17 cellular contexts compared by ENCODE assay signal in the genomic region with DNA sequence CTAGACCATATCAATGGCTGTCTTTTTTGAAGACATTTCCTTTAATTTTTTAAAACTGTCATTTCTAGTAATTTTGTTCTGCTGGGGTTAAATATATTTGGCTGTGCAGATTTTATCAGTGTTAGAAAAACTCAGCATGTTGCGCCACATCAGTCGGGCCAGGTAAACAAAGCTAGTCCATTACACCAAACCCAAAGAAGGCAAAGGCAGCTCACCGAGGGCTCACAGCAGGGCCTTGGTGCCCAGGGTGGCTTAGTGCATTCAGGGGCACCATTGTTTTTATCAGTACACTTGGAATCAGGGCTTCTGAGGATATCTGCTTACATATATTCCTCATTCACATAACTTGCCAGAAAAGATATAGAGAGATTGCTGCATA. TPM values are rescaled to one million over a fixed set of nuclear protein-coding genes. Genes with fewer than 3 reads are reported as not detected.
DNase-seq lines count a peak whose midpoint lies in the region; ATAC-seq and TF ChIP-seq lines count a peak whose summit lies in the region.
"Had no signal": no experiment of that assay in that cellular context is flagged by ENCODE, and none has a peak within 500 bp of the region (broad histone marks: within the 10 kb centered on the region; RNA-seq: fewer than 3 reads in every experiment).

No MANE protein-coding gene starts in this region.

- H3K27me3 ChIP-seq in liver (ENCODE audit: control insufficient read depth in 4 of 4, insufficient read depth in 4 of 4, low read length in 3 of 4) = no peaks in the 10 kb centered on the region
- H3K27me3 ChIP-seq in neuronal stem cell (ENCODE audit: control insufficient read depth in 3 of 3, insufficient read depth in 3 of 3, low read depth in 1 of 3, low read length in 3 of 3) = no peaks in the 10 kb centered on the region

- H2AFZ ChIP-seq in neuronal stem cell (ENCODE audit: low read length) = no peak overlapping the region
- H2AFZ ChIP-seq: GM23248, PC-9 had no signal

- H2AK5ac ChIP-seq in neuronal stem cell (ENCODE audit: low read depth, low read length) = no peak overlapping the region

- DNase-seq in activated CD8-positive, alpha-beta T cell treated with anti-CD3 and anti-CD28 coated beads for 36 hours = no peak
- DNase-seq in progenitor cell of endocrine pancreas (ENCODE audit: low spot score, unreplicated experiment) = no peak
- DNase-seq in iPS-NIHi7 (ENCODE audit: extremely low spot score) = no peak
- no peak for DNase-seq in CD14-positive monocyte (ENCODE audit: low spot score)
- no peak for DNase-seq in H4 (ENCODE audit: low spot score)
- DNase-seq in neuronal stem cell (ENCODE audit: low spot score) = no peak
- DNase-seq: CD4-positive, alpha-beta T cell; DMS79 treated with DMSO at 0.1 percent for 48 hours; GM23248; KG1; NCI-H1092; NCI-H1694 treated with DMSO at 0.1 percent for 48 hours; NCI-H69; NK-92 treated with Interleukin-12 subunit alpha and Interleukin-12 subunit beta, amount 100 ng/mL, for 24 hours; PC-9 had no signal

- peaks cover 68% of the 10 kb centered on the region for H3K4me1 Mint-ChIP-seq in activated CD8-positive, alpha-beta T cell treated with anti-CD3 and anti-CD28 coated beads for 36 hours (ENCODE audit: low read depth)
- H3K4me1 Mint-ChIP-seq in progenitor cell of endocrine pancreas (ENCODE audit: low read depth) (peaks cover 43% of the 10 kb centered on the region), CD14-positive monocyte (peaks cover 16% of the 10 kb centered on the region)

- POLR2A ChIA-PET in activated CD8-positive, alpha-beta T cell treated with anti-CD3 and anti-CD28 coated beads for 36 hours (lab: Charles Lee) = interaction anchor here (0.7 to 5.6 kb wide), 4 partner anchors 8 to 22 kb away, joined by 3 to 22 read pairs (median 3); partner anchors contain the start of gene SPATA13

- H3K4me1 ChIP-seq in liver (ENCODE audit: control insufficient read depth in 4 of 4, insufficient read depth in 4 of 4, low read length in 3 of 4) (peaks cover 3 to 61% (median 31%) of the 10 kb centered on the region in 4 donors), neuronal stem cell (ENCODE audit: control insufficient read depth in 2 of 2, insufficient read depth in 1 of 2, low read depth in 1 of 2, low read length in 2 of 2) (peaks cover 0 to 3% of the 10 kb centered on the region in 2 donors)

- H3K27ac ChIP-seq in 22Rv1 (peak overlapping the region; percentile 86), liver (ENCODE audit: low read depth in 1 of 2, low read length in 2 of 2) (peak overlapping the region; percentile 97 to 100), neuronal stem cell (replicated peaks; ENCODE audit: low read length) (no peak overlapping the region)
- H3K27ac ChIP-seq: GM23248, PC-9 had no signal

- no peak overlapping the region for H3K23ac ChIP-seq in neuronal stem cell (ENCODE audit: low read depth, low read length, poor library complexity)

- no peaks in the 10 kb centered on the region for H3K27me3 Mint-ChIP-seq in activated CD8-positive, alpha-beta T cell treated with anti-CD3 and anti-CD28 coated beads for 36 hours
- H3K27me3 Mint-ChIP-seq in progenitor cell of endocrine pancreas (peaks cover 5% of the 10 kb centered on the region), CD14-positive monocyte (ENCODE audit: low read depth in 3 of 3) (peaks cover 0 to 1% (median 0%) of the 10 kb centered on the region in 3 donors)
- H3K27me3 Mint-ChIP-seq: CD4-positive, alpha-beta T cell had no signal

- no peak overlapping the region for H4K8ac ChIP-seq in neuronal stem cell (ENCODE audit: low read depth, low read length)

- H3K4me3 ChIP-seq in liver (ENCODE audit: low read depth in 1 of 3, low read length in 3 of 3) (peak overlapping the region in 2 of 3 donors; percentile 19 to 22), neuronal stem cell (ENCODE audit: low read length in 2 of 2) (no peak overlapping the region)
- H3K4me3 ChIP-seq: GM23248, PC-9 had no signal

- no peak overlapping the region for H3K4ac ChIP-seq in neuronal stem cell (ENCODE audit: low read length)

- H3K9ac ChIP-seq in liver (ENCODE audit: low read depth in 1 of 2, low read length in 2 of 2) (peak overlapping the region; percentile 33 to 99), neuronal stem cell (ENCODE audit: low read depth, low read length, poor library complexity) (no peak overlapping the region)
- H3K9ac ChIP-seq: GM23248 had no signal

- peaks cover 33% of the 10 kb centered on the region for H3K36me3 Mint-ChIP-seq in activated CD8-positive, alpha-beta T cell treated with anti-CD3 and anti-CD28 coated beads for 36 hours (ENCODE audit: low read depth)
- H3K36me3 Mint-ChIP-seq in progenitor cell of endocrine pancreas (ENCODE audit: insufficient read depth) (peaks cover 13% of the 10 kb centered on the region), CD14-positive monocyte (no peaks in the 10 kb centered on the region)

- ATAC-seq in activated CD8-positive, alpha-beta T cell treated with anti-CD3 and anti-CD28 coated beads for 36 hours = no peak

- CTCF ChIA-PET in activated CD8-positive, alpha-beta T cell treated with anti-CD3 and anti-CD28 coated beads for 36 hours (lab: Charles Lee) = interaction anchor here (1.4 kb wide), 1 partner anchor 129 kb away, joined by 3 read pairs; no protein-coding TSS in a partner anchor

- H3K4me3 Mint-ChIP-seq in activated CD8-positive, alpha-beta T cell treated with anti-CD3 and anti-CD28 coated beads for 36 hours = no peak overlapping the region
- no peak overlapping the region for H3K4me3 Mint-ChIP-seq in progenitor cell of endocrine pancreas (ENCODE audit: low read depth)
- H3K4me3 Mint-ChIP-seq in CD14-positive monocyte = no peak overlapping the region
- H3K4me3 Mint-ChIP-seq: CD4-positive, alpha-beta T cell had no signal

- 31% methylated on average over 3 of the region's 3 CpGs for WGBS in liver
- no CpG with 5 or more reads among the region's 3 CpGs for WGBS in neuronal stem cell (ENCODE audit: extremely low coverage in 2 of 2, insufficient read length in 2 of 2, insufficient replicate concordance in 1 of 2), 2 donors

- H3K9me3 ChIP-seq in liver (ENCODE audit: control insufficient read depth in 4 of 4, low read length in 3 of 4) (no peaks in the 10 kb centered on the region), neuronal stem cell (replicated peaks in 1 of 2; ENCODE audit: control insufficient read depth in 2 of 2, insufficient read depth in 1 of 2, low read depth in 1 of 2, low read length in 2 of 2) (peaks cover 0 to 12% of the 10 kb centered on the region in 2 donors)

- no peaks in the 10 kb centered on the region for H3K79me1 ChIP-seq in neuronal stem cell (ENCODE audit: low read depth, low read length)

- H3K14ac ChIP-seq in neuronal stem cell (ENCODE audit: low read length) = no peak overlapping the region

- H2BK5ac ChIP-seq in neuronal stem cell (ENCODE audit: low read length) = no peak overlapping the region

- H3K4me2 ChIP-seq in neuronal stem cell (ENCODE audit: insufficient read depth, low read length, poor library complexity, severe bottlenecking) = no peak overlapping the region
- H3K4me2 ChIP-seq: PC-9 had no signal

- H3K18ac ChIP-seq in neuronal stem cell (ENCODE audit: low read length) = no peak overlapping the region

- H2BK15ac ChIP-seq in neuronal stem cell (ENCODE audit: low read length) = no peak overlapping the region

- H3K9me3 Mint-ChIP-seq in activated CD8-positive, alpha-beta T cell treated with anti-CD3 and anti-CD28 coated beads for 36 hours = peaks cover 12% of the 10 kb centered on the region
- H3K9me3 Mint-ChIP-seq in progenitor cell of endocrine pancreas (ENCODE audit: low read depth) (no peaks in the 10 kb centered on the region), CD14-positive monocyte (peaks cover 4 to 13% (median 8%) of the 10 kb centered on the region in 7 donors)

- peak overlapping the region; percentile 3 for H3K27ac Mint-ChIP-seq in activated CD8-positive, alpha-beta T cell treated with anti-CD3 and anti-CD28 coated beads for 36 hours
- H3K27ac Mint-ChIP-seq in progenitor cell of endocrine pancreas (peak overlapping the region; percentile 31), CD14-positive monocyte (no peak overlapping the region)
- H3K27ac Mint-ChIP-seq: CD4-positive, alpha-beta T cell had no signal

- TF ChIP-seq CTCF in 22Rv1 (IDR thresholded peaks at IDR 0.05) (no peak), liver (IDR thresholded peaks at IDR 0.05; ENCODE audit: low read depth, low read length, missing input control) (no peak), progenitor cell of endocrine pancreas (IDR thresholded peaks at IDR 0.05; ENCODE audit: unreplicated experiment) (no peak), CD14-positive monocyte (IDR thresholded peaks at IDR 0.05) (no peak)
- no peak for TF ChIP-seq CTCF in activated CD8-positive, alpha-beta T cell treated with anti-CD3 and anti-CD28 coated beads for 36 hours (IDR thresholded peaks at IDR 0.05)

- H3K36me3 ChIP-seq in liver (ENCODE audit: control insufficient read depth in 4 of 4, insufficient read depth in 3 of 4, low read depth in 1 of 4, low read length in 3 of 4) (no peaks in the 10 kb centered on the region), neuronal stem cell (replicated peaks in 1 of 2; ENCODE audit: control insufficient read depth in 2 of 2, insufficient read depth in 2 of 2, low read length in 2 of 2) (peaks cover 0 to 11% of the 10 kb centered on the region in 2 donors)

- intact Hi-C loops in activated CD8-positive, alpha-beta T cell treated with anti-CD3 and anti-CD28 coated beads for 36 hours (cut with micrococcal nuclease) = no loop called here
- intact Hi-C loops in CD14-positive monocyte (cut with micrococcal nuclease) = no loop called here

- H4K91ac ChIP-seq in neuronal stem cell (ENCODE audit: low read depth, low read length, poor library complexity) = no peak overlapping the region

- TF ChIP-seq RAD21 in liver (IDR thresholded peaks at IDR 0.05) = peak; percentile 29 to 33

- H2BK120ac ChIP-seq in neuronal stem cell (ENCODE audit: low read depth, low read length) = no peak overlapping the region

- H2BK12ac ChIP-seq in neuronal stem cell (ENCODE audit: low read length) = no peak overlapping the region

TF ChIP-seq in liver, 16 proteins besides CTCF, POLR2A, EP300 and RAD21 (continues in another document):
- TF ChIP-seq, protein P1, sequence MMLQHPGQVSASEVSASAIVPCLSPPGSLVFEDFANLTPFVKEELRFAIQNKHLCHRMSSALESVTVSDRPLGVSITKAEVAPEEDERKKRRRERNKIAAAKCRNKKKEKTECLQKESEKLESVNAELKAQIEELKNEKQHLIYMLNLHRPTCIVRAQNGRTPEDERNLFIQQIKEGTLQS (IDR thresholded peaks at IDR 0.05) = no peak
- no peak for TF ChIP-seq JUND (IDR thresholded peaks at IDR 0.05)
- TF ChIP-seq, protein P2, sequence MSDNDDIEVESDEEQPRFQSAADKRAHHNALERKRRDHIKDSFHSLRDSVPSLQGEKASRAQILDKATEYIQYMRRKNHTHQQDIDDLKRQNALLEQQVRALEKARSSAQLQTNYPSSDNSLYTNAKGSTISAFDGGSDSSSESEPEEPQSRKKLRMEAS (IDR thresholded peaks at IDR 0.05) = peak; percentile 25

RNA-seq across cellular contexts. Expression of gene SPATA13, which starts 22.2 kb away (rescaled TPM):
- 10 to 100 TPM; 47.0 to 47.4 TPM for total RNA-seq in activated CD8-positive, alpha-beta T cell treated with anti-CD3 and anti-CD28 coated beads for 36 hours
- total RNA-seq in liver (10 to 100 TPM; 16.7 to 57.6 TPM), progenitor cell of endocrine pancreas (32.5 and 35.8 TPM in 2 replicates)
- polyA plus RNA-seq in liver (10 to 100 TPM in 1 of 2 donors, 1 to 10 TPM in 1; 10.0 to 24.1 TPM), CD14-positive monocyte (10 to 100 TPM in 1 of 2 donors, 1 to 10 TPM in 1; 9.3 to 11.6 TPM)
- total RNA-seq in H4 (2014; rRNA removed; shearing (Covaris generic)) = 5.1 and 12.1 TPM in 2 replicates
- polyA plus RNA-seq in neuronal stem cell (2013, experiment 1 of 2) = 13.0 TPM
- polyA plus RNA-seq in neuronal stem cell (2013, experiment 2 of 2) = 13.3 TPM

Comparison
In these comparisons a context has a peak if more than half of its experiments do, and no peak if none do; other contexts are left out.
1. H3K27ac Mint-ChIP-seq: peak in activated CD8-positive, alpha-beta T cell treated with anti-CD3 and anti-CD28 coated beads for 36 hours (single experiment) and progenitor cell of endocrine pancreas (single experiment); none in CD14-positive monocyte (0 of 7).
2. H3K4me3 ChIP-seq: peak in liver (2 of 3); none in neuronal stem cell (0 of 2).